8 cellular contexts compared by ENCODE assay signal in the genomic region with DNA sequence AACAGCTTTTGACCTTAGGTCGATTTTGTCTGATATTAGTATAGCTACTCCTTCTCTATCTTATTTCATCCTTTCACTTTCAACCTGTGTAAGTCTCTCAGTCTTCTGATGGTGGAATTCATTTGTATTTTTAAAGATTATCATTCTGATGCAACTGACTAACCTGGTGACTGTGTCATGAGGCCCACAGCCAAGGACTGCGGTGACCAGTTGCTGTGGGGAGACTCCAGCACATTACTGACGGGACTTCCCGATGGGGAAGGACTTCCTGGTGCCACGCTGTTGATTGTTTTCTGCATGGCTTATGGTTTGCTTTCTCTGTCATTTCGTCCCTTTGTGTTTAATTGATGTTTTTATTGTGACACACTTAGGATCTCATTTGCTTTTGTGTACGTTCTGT. TPM values are rescaled to one million over a fixed set of nuclear protein-coding genes. Genes with fewer than 3 reads are reported as not detected.
DNase-seq lines count a peak whose midpoint lies in the region; ATAC-seq and TF ChIP-seq lines count a peak whose summit lies in the region.

No MANE protein-coding gene starts in this region.

- no peak overlapping the region for H3K9ac ChIP-seq in smooth muscle cell (ENCODE audit: low read depth)

- peak; percentile 49 for DNase-seq in Calu3
- peak; percentile 75 for DNase-seq in MG63
- DNase-seq in effector memory CD8-positive, alpha-beta T cell, result peak in 1 of 3 experiments; percentile 19
- DNase-seq in NCI-H2196 (lab: John Stamatoyannopoulos, UW; ENCODE audit: unreplicated experiment), result no peak
- no peak for DNase-seq in smooth muscle cell (lab: John Stamatoyannopoulos, UW; ENCODE audit: unreplicated experiment)
- no peak for DNase-seq in OCI-M2 (lab: John Stamatoyannopoulos, UW; ENCODE audit: unreplicated experiment)
- no peak for DNase-seq in SHP77 treated with DMSO at 0.1 percent for 48 hours (lab: John Stamatoyannopoulos, UW)

- ATAC-seq in GM19395 (IDR thresholded peaks at IDR 0.05; ENCODE audit: unreplicated experiment), result peak; percentile 69
- ATAC-seq in effector memory CD8-positive, alpha-beta T cell (replicated peaks), result peak; percentile 95

- H3K79me2 ChIP-seq in smooth muscle cell (ENCODE audit: low read depth), result no peaks in the 10 kb centered on the region

- H3K4me3 Mint-ChIP-seq in Calu3 (ENCODE audit: low read depth, unreplicated experiment), result no peak overlapping the region
- peak overlapping the region; percentile 45 to 56 for H3K4me3 Mint-ChIP-seq in effector memory CD8-positive, alpha-beta T cell

- intact Hi-C loops in Calu3 (cut with micrococcal nuclease; ENCODE audit: unreplicated experiment), result no loop called here

- WGBS in smooth muscle cell (ENCODE audit: low lambda C conversion rate), result 92% methylated on average over 7 of the region's 7 CpGs

- no peaks in the 10 kb centered on the region for H3K9me3 Mint-ChIP-seq in Calu3 (ENCODE audit: low read depth, unreplicated experiment)
- no peaks in the 10 kb centered on the region for H3K9me3 Mint-ChIP-seq in effector memory CD8-positive, alpha-beta T cell

- H3K27ac Mint-ChIP-seq in Calu3 (ENCODE audit: unreplicated experiment), result peak overlapping the region; percentile 71
- peak overlapping the region; percentile 14 to 21 for H3K27ac Mint-ChIP-seq in effector memory CD8-positive, alpha-beta T cell

- no peak overlapping the region for H3K4me2 ChIP-seq in smooth muscle cell

- BruUV-seq in Calu3 (replicated peaks; lab: Mats Ljungman, UMichigan), result no TSS peak

- no peak overlapping the region for H3K27ac ChIP-seq in smooth muscle cell (ENCODE audit: low read depth)

- TF ChIP-seq CTCF in Calu3 (IDR thresholded peaks at IDR 0.05; ENCODE audit: unreplicated experiment), result no peak
- no peak for TF ChIP-seq CTCF in smooth muscle cell (IDR thresholded peaks at IDR 0.05; ENCODE audit: borderline replicate concordance, insufficient read depth, poor library complexity, severe bottlenecking)

- CTCF ChIA-PET in Calu3 (lab: Charles Lee), result no interaction called here

- no peaks in the 10 kb centered on the region for H3K27me3 Mint-ChIP-seq in Calu3 (ENCODE audit: unreplicated experiment)
- H3K27me3 Mint-ChIP-seq in effector memory CD8-positive, alpha-beta T cell, result peaks cover 8 to 36% of the 10 kb centered on the region in 2 donors

- H3K4me1 Mint-ChIP-seq in Calu3 (ENCODE audit: low read depth, unreplicated experiment), result peaks cover 12% of the 10 kb centered on the region
- H3K4me1 Mint-ChIP-seq in effector memory CD8-positive, alpha-beta T cell (ENCODE audit: low read depth in 2 of 2), result peaks cover 6 to 11% of the 10 kb centered on the region in 2 donors

- H3K36me3 Mint-ChIP-seq in Calu3 (ENCODE audit: insufficient read depth, unreplicated experiment), result no peaks in the 10 kb centered on the region
- H3K36me3 Mint-ChIP-seq in effector memory CD8-positive, alpha-beta T cell (ENCODE audit: insufficient read depth), result no peaks in the 10 kb centered on the region

- H3K27me3 ChIP-seq in MG63 (no peaks in the 10 kb centered on the region), smooth muscle cell (ENCODE audit: low read depth) (no peaks in the 10 kb centered on the region)

- H2AFZ ChIP-seq in smooth muscle cell (ENCODE audit: low read depth), result no peak overlapping the region

- H3K4me3 ChIP-seq in MG63 (no peak overlapping the region), smooth muscle cell (no peak overlapping the region)

- H4K20me1 ChIP-seq in smooth muscle cell (ENCODE audit: low read depth), result no peaks in the 10 kb centered on the region

- H3K36me3 ChIP-seq in MG63, result no peaks in the 10 kb centered on the region
- H3K36me3 ChIP-seq in smooth muscle cell (ENCODE audit: low read depth), result no peaks in the 10 kb centered on the region

- no peaks in the 10 kb centered on the region for H3K4me1 ChIP-seq in smooth muscle cell (ENCODE audit: low read depth)

- no peaks in the 10 kb centered on the region for H3F3A ChIP-seq in smooth muscle cell (ENCODE audit: low read depth)

- peaks cover 5% of the 10 kb centered on the region; the same call in 1 of the 2 replicates for H3K9me3 ChIP-seq in MG63
- no peaks in the 10 kb centered on the region for H3K9me3 ChIP-seq in smooth muscle cell (replicated peaks; ENCODE audit: low read depth)

RNA-seq across cellular contexts. Expression of gene RMI2, which starts 34.2 kb away (rescaled TPM):
- total RNA-seq in Calu3 (2022) (55.4 and 63.2 TPM in 2 replicates), smooth muscle cell (6.1 and 9.7 TPM in 2 replicates)
- 25.8 and 27.4 TPM in 2 replicates for total RNA-seq in MG63 (2014; rRNA removed; shearing (Covaris generic); ENCODE audit: low replicate concordance)
- polyA plus RNA-seq in smooth muscle cell, result 9.8 and 11.3 TPM in 2 replicates

Comparison
In these comparisons a context has a peak if more than half of its experiments do, and no peak if none do; other contexts are left out.
1. DNase-seq: peak in Calu3 (single experiment) and MG63 (single experiment); none in NCI-H2196 (single experiment), smooth muscle cell (single experiment), OCI-M2 (single experiment) and SHP77 treated with DMSO at 0.1 percent for 48 hours (single experiment).